In genomic region chr9:134343637-134344036, GRCh38 we compare ENCODE assay signal across 14 cellular contexts. TPM values are rescaled to one million over a fixed set of nuclear protein-coding genes. Genes with fewer than 3 reads are reported as not detected.
DNase-seq lines count a peak whose midpoint lies in the region; ATAC-seq and TF ChIP-seq lines count a peak whose summit lies in the region.
"Had no signal": no experiment of that assay in that cellular context is flagged by ENCODE, and none has a peak within 500 bp of the region (broad histone marks: within the 10 kb centered on the region; RNA-seq: fewer than 3 reads in every experiment).

No MANE protein-coding gene starts in this region.

- DNase-seq in AG20443 (ENCODE audit: low spot score): peak; percentile 58
- DNase-seq in adipocyte (ENCODE audit: low read depth): no peak
- peak in 1 of 2 donors; percentile 60 for DNase-seq in heart right ventricle
- peak; percentile 81 for DNase-seq in sigmoid colon
- DNase-seq in GM10248 (ENCODE audit: extremely low spot score): no peak
- no peak for DNase-seq in stimulated activated naive CD4-positive, alpha-beta T cell treated with Interleukin-2 at 50 U/mL for 16 hours (lab: John Stamatoyannopoulos, UW)
- no peak for DNase-seq in BE2C
- DNase-seq: effector CD4-positive, alpha-beta T cell; NCI-H1930; NCI-H69; RPMI8226 had no signal

- no peak for TF ChIP-seq POLR2A in sigmoid colon (IDR thresholded peaks at IDR 0.05)

- ATAC-seq in heart right ventricle: peak in 4 of 8 donors; percentile 1 to 9 (median 6)
- no peak for ATAC-seq in GM18907 (IDR thresholded peaks at IDR 0.05; ENCODE audit: unreplicated experiment)
- ATAC-seq: HCT116 had no signal

- POLR2A ChIA-PET in GM10248 (lab: Yijun Ruan, JAX): no interaction called here

- intact Hi-C loops in heart right ventricle (cut with DNase I): loop anchor here in 1 of 10 donors (5.0 kb wide), 1 partner anchor 34 kb away; no protein-coding TSS in a partner anchor
- intact Hi-C loops in sigmoid colon (cut with DNase I): no loop called here

- no peak overlapping the region for H3K4me3 ChIP-seq in adipocyte (ENCODE audit: low read length)
- peak overlapping the region in 1 of 10 donors; percentile 6 for H3K4me3 ChIP-seq in heart right ventricle
- H3K4me3 ChIP-seq in sigmoid colon: no peak overlapping the region
- H3K4me3 ChIP-seq in BE2C (ENCODE audit: low read depth, low read length): no peak overlapping the region
- H3K4me3 ChIP-seq: ascending aorta had no signal

- peak overlapping the region; percentile 68 for H3K9ac ChIP-seq in adipocyte (ENCODE audit: low read length)

- H3K9me3 ChIP-seq in adipocyte (ENCODE audit: control insufficient read depth, low read length) (no peaks in the 10 kb centered on the region), heart right ventricle (no peaks in the 10 kb centered on the region), sigmoid colon (no peaks in the 10 kb centered on the region), BE2C (no peaks in the 10 kb centered on the region)
- H3K9me3 ChIP-seq: ascending aorta had no signal

- H3K27me3 ChIP-seq in adipocyte (replicated peaks; ENCODE audit: control insufficient read depth, insufficient read depth, low read length): no peaks in the 10 kb centered on the region
- no peaks in the 10 kb centered on the region for H3K27me3 ChIP-seq in heart right ventricle
- H3K27me3 ChIP-seq in sigmoid colon: no peaks in the 10 kb centered on the region
- H3K27me3 ChIP-seq in BE2C: no peaks in the 10 kb centered on the region
- H3K27me3 ChIP-seq: ascending aorta had no signal

- 47 to 59% methylated on average over 16 of the region's 16 CpGs for WGBS in heart right ventricle, 2 donors
- WGBS in sigmoid colon, 2 donors: 65 to 68% methylated on average over 16 of the region's 16 CpGs

- H3K36me3 ChIP-seq in adipocyte (ENCODE audit: control insufficient read depth, insufficient read depth, low read length, severe bottlenecking): peaks cover under 1% of the 10 kb centered on the region
- H3K36me3 ChIP-seq in heart right ventricle: no peaks in the 10 kb centered on the region
- no peaks in the 10 kb centered on the region for H3K36me3 ChIP-seq in sigmoid colon
- H3K36me3 ChIP-seq in BE2C: no peaks in the 10 kb centered on the region

- TF ChIP-seq EP300 in sigmoid colon (IDR thresholded peaks at IDR 0.05): no peak

- CTCF ChIA-PET in GM10248 (lab: Yijun Ruan, JAX): no interaction called here

- peaks cover 49% of the 10 kb centered on the region for H3K4me1 ChIP-seq in adipocyte (ENCODE audit: control insufficient read depth, insufficient read depth, low read length)
- peaks cover 82 to 100% (median 98%) of the 10 kb centered on the region in 9 donors for H3K4me1 ChIP-seq in heart right ventricle
- peaks cover 2 to 100% (median 97%) of the 10 kb centered on the region in 4 donors for H3K4me1 ChIP-seq in sigmoid colon
- peaks cover 19% of the 10 kb centered on the region for H3K4me1 ChIP-seq in BE2C

- H3K27ac ChIP-seq in heart right ventricle: peak overlapping the region in 9 of 10 donors; percentile 35 to 91 (median 82)
- peak overlapping the region; percentile 9 to 61 (median 49) for H3K27ac ChIP-seq in sigmoid colon

- TF ChIP-seq CTCF in heart right ventricle (IDR thresholded peaks at IDR 0.05): no peak
- TF ChIP-seq CTCF in sigmoid colon (IDR thresholded peaks at IDR 0.05): no peak
- TF ChIP-seq CTCF in GM10248 (IDR thresholded peaks at IDR 0.05; ENCODE audit: control extremely low read depth, extremely low read depth, low read depth, missing control alignments): no peak
- no peak for TF ChIP-seq CTCF in BE2C (IDR thresholded peaks at IDR 0.05; ENCODE audit: low read depth, low read length)

RNA-seq across cellular contexts. Expression of gene RXRA, which starts 17.4 kb away (rescaled TPM):
- total RNA-seq in heart right ventricle: 10 to 100 TPM; 38.4 to 92.3 (median 43.6) TPM
- polyA plus RNA-seq in heart right ventricle: 10 to 100 TPM; 22.6 to 39.1 TPM
- 10 to 100 TPM; 26.7 to 49.0 (median 31.4) TPM for total RNA-seq in sigmoid colon
- 10 to 100 TPM; 27.6 to 50.8 (median 38.4) TPM for polyA plus RNA-seq in sigmoid colon
- polyA plus RNA-seq in BE2C (2012; ENCODE audit: insufficient read depth, insufficient read length, low read depth): 47.3 TPM

Comparison
In these comparisons a context has a peak if more than half of its experiments do, and no peak if none do; other contexts are left out.
1. DNase-seq: peak in AG20443 (single experiment) and sigmoid colon (single experiment); none in adipocyte (single experiment), GM10248 (single experiment), stimulated activated naive CD4-positive, alpha-beta T cell treated with Interleukin-2 at 50 U/mL for 16 hours (single experiment) and BE2C (single experiment).